19 cellular contexts compared by ENCODE assay signal in the genomic region with DNA sequence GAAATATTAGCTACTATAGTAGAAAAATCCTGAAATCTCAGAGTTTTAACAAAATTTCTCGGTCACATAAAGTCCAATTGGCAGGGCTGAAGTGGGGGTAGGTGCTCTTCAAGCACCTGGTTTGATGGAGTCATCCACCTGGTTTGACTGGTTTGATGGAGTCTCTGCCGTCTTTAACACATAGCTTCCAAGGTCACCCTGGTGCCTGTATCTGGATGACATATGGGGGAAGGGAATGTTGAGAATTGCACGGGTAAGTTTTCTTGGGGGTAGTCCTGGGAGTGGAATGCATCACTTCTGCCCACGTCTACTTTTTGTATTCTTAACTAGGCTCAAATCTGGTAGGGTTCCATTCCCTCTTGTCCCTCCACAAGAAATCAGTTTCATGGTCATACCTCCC.
DNase-seq lines count a peak whose midpoint lies in the region; ATAC-seq and TF ChIP-seq lines count a peak whose summit lies in the region.
"Had no signal": no experiment of that assay in that cellular context is flagged by ENCODE, and none has a peak within 500 bp of the region (broad histone marks: within the 10 kb centered on the region; RNA-seq: fewer than 3 reads in every experiment).

No MANE protein-coding gene starts in this region.

- peaks cover 3% of the 10 kb centered on the region for H3F3A ChIP-seq in neural progenitor cell (ENCODE audit: low read depth)

- H3K4me1 Mint-ChIP-seq in type B pancreatic cell (ENCODE audit: unreplicated experiment) (peaks cover 18% of the 10 kb centered on the region), neural progenitor cell (peaks cover 12% of the 10 kb centered on the region)
- H3K4me1 Mint-ChIP-seq: B cell had no signal

- no peak overlapping the region for H3K4me3 ChIP-seq in left lung
- no peak overlapping the region for H3K4me3 ChIP-seq in neural progenitor cell
- H3K4me3 ChIP-seq: BLaER1 treated with 17β-estradiol and CSF1 and Interleukin-3, amounts not matched to agents 10 nM and 100 nM had no signal

- H3K9me3 ChIP-seq in left lung, result peaks cover 0 to 4% of the 10 kb centered on the region in 2 donors
- H3K9me3 ChIP-seq in neural progenitor cell (ENCODE audit: low read depth), result no peaks in the 10 kb centered on the region
- H3K9me3 ChIP-seq: BLaER1 treated with 17β-estradiol and CSF1 and Interleukin-3, amounts not matched to agents 10 nM and 100 nM had no signal

- H3K9me3 Mint-ChIP-seq in type B pancreatic cell (no peaks in the 10 kb centered on the region), neural progenitor cell (no peaks in the 10 kb centered on the region)
- H3K9me3 Mint-ChIP-seq: HFFc6 had no signal

- no peak overlapping the region for H3K27ac ChIP-seq in left lung
- H3K27ac ChIP-seq in neural progenitor cell, result no peak overlapping the region
- H3K27ac ChIP-seq: BLaER1 treated with 17β-estradiol and CSF1 and Interleukin-3, amounts not matched to agents 10 nM and 100 nM; HL-60 had no signal

- H3K4me3 Mint-ChIP-seq in type B pancreatic cell (peak overlapping the region; percentile 70), neural progenitor cell (no peak overlapping the region)
- H3K4me3 Mint-ChIP-seq: B cell; CD8-positive, alpha-beta T cell; HFFc6 had no signal

- H3K36me3 Mint-ChIP-seq in type B pancreatic cell (no peaks in the 10 kb centered on the region), neural progenitor cell (no peaks in the 10 kb centered on the region)
- H3K36me3 Mint-ChIP-seq: CD8-positive, alpha-beta T cell had no signal

- H2AFZ ChIP-seq in neural progenitor cell (replicated peaks), result no peak overlapping the region

- TF ChIP-seq CTCF in left lung (IDR thresholded peaks at IDR 0.05), result no peak
- TF ChIP-seq CTCF in type B pancreatic cell (conservative IDR thresholded peaks at IDR 0.05), result no peak
- TF ChIP-seq CTCF in neural progenitor cell (IDR thresholded peaks at IDR 0.05), result no peak

- intact Hi-C loops in left lung (cut with DNase I), result no loop called here

- peak; percentile 31 for ATAC-seq in left lung
- no peak for ATAC-seq in stimulated activated naive CD8-positive, alpha-beta T cell treated with anti-CD3 and anti-CD28 coated beads, Interleukin-15, Interleukin-2, amounts not matched to agents 100 U/mL and 50 U/mL, for 24 hours
- ATAC-seq: CD8-positive, alpha-beta T cell; HCT116 had no signal

- H3K27me3 Mint-ChIP-seq in type B pancreatic cell (no peaks in the 10 kb centered on the region), neural progenitor cell (ENCODE audit: insufficient read depth, low read depth) (peaks cover 2% of the 10 kb centered on the region)
- H3K27me3 Mint-ChIP-seq: B cell had no signal

- no peaks in the 10 kb centered on the region for H3K79me2 ChIP-seq in neural progenitor cell (ENCODE audit: low read depth)

- H3K4me1 ChIP-seq in left lung (no peaks in the 10 kb centered on the region), neural progenitor cell (peaks cover 22% of the 10 kb centered on the region)

- no peak overlapping the region for H3K4me2 ChIP-seq in neural progenitor cell
- H3K4me2 ChIP-seq: BLaER1 treated with 17β-estradiol and CSF1 and Interleukin-3, amounts not matched to agents 10 nM and 100 nM had no signal

- H3K27ac Mint-ChIP-seq in type B pancreatic cell (peak overlapping the region; percentile 92), neural progenitor cell (no peak overlapping the region)
- H3K27ac Mint-ChIP-seq: B cell; CD8-positive, alpha-beta T cell; HFFc6 had no signal

- DNase-seq in DMS53 treated with DMSO at 0.1 percent for 48 hours (lab: John Stamatoyannopoulos, UW; ENCODE audit: unreplicated experiment) (peak; percentile 17), RPMI8226 (peak; percentile 46), left lung (no peak), type B pancreatic cell (ENCODE audit: extremely low spot score, unreplicated experiment) (no peak), neural progenitor cell (ENCODE audit: low spot score) (no peak), NCI-H1436 treated with DMSO at 0.1 percent for 48 hours (lab: John Stamatoyannopoulos, UW) (no peak)
- DNase-seq in stimulated activated naive CD8-positive, alpha-beta T cell treated with anti-CD3 and anti-CD28 coated beads, Interleukin-15, Interleukin-2, amounts not matched to agents 100 U/mL and 50 U/mL, for 24 hours, result no peak
- DNase-seq: Calu3; CD8-positive, alpha-beta T cell; DMS 273 treated with DMSO at 0.1 percent for 48 hours; DMS79 treated with DMSO at 0.1 percent for 48 hours; GF-D8; GOT3; H7; HFFc6 had no signal

- no peak overlapping the region for H3K9ac ChIP-seq in neural progenitor cell
- H3K9ac ChIP-seq: BLaER1 treated with 17β-estradiol and CSF1 and Interleukin-3, amounts not matched to agents 10 nM and 100 nM had no signal

- H3K27me3 ChIP-seq in left lung (no peaks in the 10 kb centered on the region), neural progenitor cell (no peaks in the 10 kb centered on the region)
- H3K27me3 ChIP-seq: BLaER1 treated with 17β-estradiol and CSF1 and Interleukin-3, amounts not matched to agents 10 nM and 100 nM had no signal

- peaks cover 3% of the 10 kb centered on the region for H4K20me1 ChIP-seq in neural progenitor cell (ENCODE audit: low read depth)
- H4K20me1 ChIP-seq: BLaER1 treated with 17β-estradiol and CSF1 and Interleukin-3, amounts not matched to agents 10 nM and 100 nM had no signal

- H3K36me3 ChIP-seq in left lung, result no peaks in the 10 kb centered on the region
- no peaks in the 10 kb centered on the region for H3K36me3 ChIP-seq in neural progenitor cell
- H3K36me3 ChIP-seq: BLaER1 treated with 17β-estradiol and CSF1 and Interleukin-3, amounts not matched to agents 10 nM and 100 nM had no signal

Comparison
In these comparisons a context has a peak if more than half of its experiments do, and no peak if none do; other contexts are left out.
1. DNase-seq: peak in DMS53 treated with DMSO at 0.1 percent for 48 hours (single experiment) and RPMI8226 (single experiment); none in left lung (0 of 2), type B pancreatic cell (single experiment), neural progenitor cell (single experiment), NCI-H1436 treated with DMSO at 0.1 percent for 48 hours (single experiment) and stimulated activated naive CD8-positive, alpha-beta T cell treated with anti-CD3 and anti-CD28 coated beads, Interleukin-15, Interleukin-2, amounts not matched to agents 100 U/mL and 50 U/mL, for 24 hours (single experiment).